ENCODE assay signal across 29 cellular contexts in genomic region chr10:83753490-83753889, GRCh38.
"Had no signal": no experiment of that assay in that cellular context is flagged by ENCODE, and none has a peak within 500 bp of the region (broad histone marks: within the 10 kb centered on the region; RNA-seq: fewer than 3 reads in every experiment).

No MANE protein-coding gene starts in this region.

- FAIRE-seq: urothelium cell line had no signal

- H3K27me3 ChIP-seq: stomach, suprapubic skin, testis, thyroid gland, tibial artery, tibial nerve, transverse colon, upper lobe of left lung, upper lobe of right lung, uterus, vagina had no signal

- H3K4me1 Mint-ChIP-seq: stimulated activated effector memory CD8-positive, alpha-beta T cell treated with anti-CD3 and anti-CD28 coated beads, Interleukin-12 subunit alpha, Interleukin-12 subunit beta, amount 100 ng/mL, for 72 hours; stimulated activated memory B cell treated with anti-CD40 and anti-IgM and Interleukin-4, amounts not matched to agents 10 μg/mL and 1 μg/mL and 100 μg/mL, for 72 hours; stimulated activated naive B cell treated with anti-CD40 and anti-IgM and Interleukin-4, amounts not matched to agents 10 μg/mL and 1 μg/mL and 100 μg/mL, for 72 hours; stimulated activated naive CD8-positive, alpha-beta T cell treated with anti-CD3 and anti-CD28 coated beads, Interleukin-15, amount 100 ng/mL, for 72 hours had no signal

- DNase-seq: stimulated activated CD4-positive, alpha-beta T cell treated with anti-CD3 and anti-CD28 coated beads, Interleukin-2, amount 100 ng/mL, for 48 hours; stimulated activated CD4-positive, alpha-beta T cell treated with anti-CD3 and anti-CD28 coated beads, Interleukin-4, amount 100 ng/mL, for 1 hour; stimulated activated CD4-positive, alpha-beta T cell treated with anti-CD3 and anti-CD28 coated beads, Interleukin-4, amount 100 ng/mL, for 24 hours; stimulated activated CD4-positive, alpha-beta T cell treated with anti-CD3 and anti-CD28 coated beads, Interleukin-4, amount 100 ng/mL, for 4 hours; stimulated activated CD8-positive, alpha-beta memory T cell treated with anti-CD3 and anti-CD28 coated beads, Interleukin-4, amount 100 ng/mL, for 48 hours; stimulated activated naive B cell treated with anti-CD40 and anti-IgM and Interleukin-4, amounts not matched to agents 10 μg/mL and 1 μg/mL and 100 μg/mL, for 72 hours; stimulated activated naive CD4-positive, alpha-beta T cell; stimulated activated naive CD4-positive, alpha-beta T cell treated with Interleukin-2 at 50 U/mL for 16 hours; stimulated activated naive CD8-positive, alpha-beta T cell treated with anti-CD3 and anti-CD28 coated beads, Interleukin-15, amount 100 ng/mL, for 72 hours; stimulated activated naive CD8-positive, alpha-beta T cell treated with anti-CD3 and anti-CD28 coated beads, Interleukin-15, Interleukin-2, amounts not matched to agents 100 U/mL and 50 U/mL, for 24 hours; stomach; substantia nigra; testis; thyroid gland; tibial artery; transverse colon; trophoblast cell; upper lobe of left lung; upper lobe of right lung; uterus had no signal

- H3K9me3 ChIP-seq: testis, thyroid gland, upper lobe of right lung had no signal

- H3K27me3 Mint-ChIP-seq: stimulated activated memory B cell treated with anti-CD40 and anti-IgM and Interleukin-4, amounts not matched to agents 10 μg/mL and 1 μg/mL and 100 μg/mL, for 72 hours; stimulated activated naive B cell treated with anti-CD40 and anti-IgM and Interleukin-4, amounts not matched to agents 10 μg/mL and 1 μg/mL and 100 μg/mL, for 72 hours; stimulated activated naive CD8-positive, alpha-beta T cell treated with anti-CD3 and anti-CD28 coated beads, Interleukin-15, amount 100 ng/mL, for 72 hours; stimulated activated naive CD8-positive, alpha-beta T cell treated with anti-CD3 and anti-CD28 coated beads, Interleukin-15, Interleukin-2, amounts not matched to agents 100 ng/mL and 50 ng/mL, for 24 hours; type B pancreatic cell had no signal

- H3K27ac Mint-ChIP-seq: stimulated activated effector memory CD8-positive, alpha-beta T cell treated with anti-CD3 and anti-CD28 coated beads, Interleukin-12 subunit alpha, Interleukin-12 subunit beta, amount 100 ng/mL, for 72 hours; stimulated activated memory B cell treated with anti-CD40 and anti-IgM and Interleukin-4, amounts not matched to agents 10 μg/mL and 1 μg/mL and 100 μg/mL, for 72 hours; stimulated activated naive B cell treated with anti-CD40 and anti-IgM and Interleukin-4, amounts not matched to agents 10 μg/mL and 1 μg/mL and 100 μg/mL, for 72 hours; stimulated activated naive CD8-positive, alpha-beta T cell treated with anti-CD3 and anti-CD28 coated beads, Interleukin-15, amount 100 ng/mL, for 72 hours; stimulated activated naive CD8-positive, alpha-beta T cell treated with anti-CD3 and anti-CD28 coated beads, Interleukin-15, Interleukin-2, amounts not matched to agents 100 ng/mL and 50 ng/mL, for 24 hours; type B pancreatic cell had no signal

- H3K36me3 ChIP-seq: stomach, suprapubic skin, thoracic aorta, thyroid gland, tibial artery, tibial nerve, transverse colon, upper lobe of left lung, upper lobe of right lung, uterus, vagina had no signal

- H3K4me3 ChIP-seq: stomach, suprapubic skin, testis, thoracic aorta, thyroid gland, tibial artery, tibial nerve, transverse colon, upper lobe of left lung, upper lobe of right lung, uterus, vagina had no signal

- ATAC-seq: stimulated activated effector memory CD8-positive, alpha-beta T cell treated with anti-CD3 and anti-CD28 coated beads, Interleukin-12 subunit alpha, Interleukin-12 subunit beta, amount 100 ng/mL, for 72 hours; stimulated activated memory B cell treated with anti-CD40 and anti-IgM and Interleukin-4, amounts not matched to agents 10 μg/mL and 1 μg/mL and 100 μg/mL, for 72 hours; stimulated activated naive B cell treated with anti-CD40 and anti-IgM and Interleukin-4, amounts not matched to agents 10 μg/mL and 1 μg/mL and 100 μg/mL, for 72 hours; stimulated activated naive CD8-positive, alpha-beta T cell treated with anti-CD3 and anti-CD28 coated beads, Interleukin-15, amount 100 ng/mL, for 72 hours; stimulated activated naive CD8-positive, alpha-beta T cell treated with anti-CD3 and anti-CD28 coated beads, Interleukin-15, Interleukin-2, amounts not matched to agents 100 U/mL and 50 U/mL, for 24 hours; upper lobe of right lung had no signal

- H3K36me3 Mint-ChIP-seq: stimulated activated effector memory CD8-positive, alpha-beta T cell treated with anti-CD3 and anti-CD28 coated beads, Interleukin-12 subunit alpha, Interleukin-12 subunit beta, amount 100 ng/mL, for 72 hours; stimulated activated memory B cell treated with anti-CD40 and anti-IgM and Interleukin-4, amounts not matched to agents 10 μg/mL and 1 μg/mL and 100 μg/mL, for 72 hours; type B pancreatic cell had no signal

- H3K27ac ChIP-seq: stomach, suprapubic skin, testis, thoracic aorta, thyroid gland, tibial artery, tibial nerve, transverse colon, upper lobe of left lung, upper lobe of right lung, uterus, vagina had no signal

- H3K4me1 ChIP-seq: stomach, suprapubic skin, testis, thyroid gland, tibial artery, tibial nerve, transverse colon, upper lobe of left lung, upper lobe of right lung, uterus, vagina had no signal

- H3K4me3 Mint-ChIP-seq: stimulated activated effector memory CD8-positive, alpha-beta T cell treated with anti-CD3 and anti-CD28 coated beads, Interleukin-12 subunit alpha, Interleukin-12 subunit beta, amount 100 ng/mL, for 72 hours; stimulated activated memory B cell treated with anti-CD40 and anti-IgM and Interleukin-4, amounts not matched to agents 10 μg/mL and 1 μg/mL and 100 μg/mL, for 72 hours; stimulated activated naive B cell treated with anti-CD40 and anti-IgM and Interleukin-4, amounts not matched to agents 10 μg/mL and 1 μg/mL and 100 μg/mL, for 72 hours; stimulated activated naive CD8-positive, alpha-beta T cell treated with anti-CD3 and anti-CD28 coated beads, Interleukin-15, amount 100 ng/mL, for 72 hours; stimulated activated naive CD8-positive, alpha-beta T cell treated with anti-CD3 and anti-CD28 coated beads, Interleukin-15, Interleukin-2, amounts not matched to agents 100 ng/mL and 50 ng/mL, for 24 hours; type B pancreatic cell had no signal
